Comparison of ENCODE assay signal across 19 cellular contexts in the genomic region with DNA sequence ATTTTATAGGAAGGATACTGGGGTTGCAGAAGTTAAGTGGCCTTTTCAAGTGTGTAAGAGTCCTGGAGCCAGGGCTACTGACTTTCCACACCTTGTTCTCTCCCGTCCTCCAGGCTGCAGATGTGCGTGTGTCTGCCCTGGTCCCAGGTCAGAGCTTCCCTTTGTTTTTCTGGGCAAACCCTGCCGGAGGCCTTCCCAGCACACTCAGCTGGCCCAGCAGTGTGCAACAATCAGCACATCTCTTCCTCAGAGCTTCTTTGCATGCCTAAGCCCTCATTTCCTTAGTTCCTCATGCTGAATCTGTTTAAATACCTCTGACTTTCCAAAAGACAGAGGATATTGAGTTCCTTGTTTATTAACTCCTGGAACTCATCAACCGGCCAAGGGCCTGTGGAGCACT.
DNase-seq lines count a peak whose midpoint lies in the region; ATAC-seq, FAIRE-seq and TF ChIP-seq lines count a peak whose summit lies in the region.
"Had no signal": no experiment of that assay in that cellular context is flagged by ENCODE, and none has a peak within 500 bp of the region (broad histone marks: within the 10 kb centered on the region; RNA-seq: fewer than 3 reads in every experiment).

No MANE protein-coding gene starts in this region.

- H3K4ac ChIP-seq in H1 (replicated peaks; ENCODE audit: insufficient read length, low read depth, low read length) = no peak overlapping the region

- no peak for TF ChIP-seq RAD21 in H1 (IDR thresholded peaks at IDR 0.05 in 1 of 2, conservative IDR thresholded peaks at IDR 0.05 in 1 of 2; ENCODE audit: low read depth in 2 of 2, low read length in 2 of 2)

- no peaks in the 10 kb centered on the region for H3K79me1 ChIP-seq in H1 (ENCODE audit: low read depth, low read length)

- no peak overlapping the region for H3K4me3 Mint-ChIP-seq in stimulated activated naive CD8-positive, alpha-beta T cell treated with anti-CD3 and anti-CD28 coated beads, Interleukin-15, amount 100 ng/mL, for 72 hours

- no peak overlapping the region for H4K91ac ChIP-seq in H1 (replicated peaks; ENCODE audit: insufficient read length, low read length)

- H3K4me2 ChIP-seq in H1 (ENCODE audit: insufficient read depth in 1 of 2, low read depth in 2 of 2, low read length in 2 of 2) = no peak overlapping the region
- H3K4me2 ChIP-seq: PC-9 had no signal

- no peak overlapping the region for H3K14ac ChIP-seq in H1 (ENCODE audit: insufficient read length)

- H2AFZ ChIP-seq in H1 (ENCODE audit: low read length) = peak overlapping the region; percentile 25; the same call in 1 of the 2 replicates

- intact Hi-C loops in dorsolateral prefrontal cortex (cut with DNase I) = no loop called here

- peak; percentile 7 for DNase-seq in EH (ENCODE audit: low read depth)
- peak; percentile 71 to 74 for DNase-seq in NCI-H526 (lab: John Stamatoyannopoulos, UW)
- no peak for DNase-seq in H1 (ENCODE audit: low read depth in 1 of 2, low spot score in 2 of 2)
- no peak for DNase-seq in dorsolateral prefrontal cortex
- no peak for DNase-seq in stimulated activated naive CD8-positive, alpha-beta T cell treated with anti-CD3 and anti-CD28 coated beads, Interleukin-15, amount 100 ng/mL, for 72 hours
- no peak for DNase-seq in NCI-H2081 (lab: John Stamatoyannopoulos, UW)
- DNase-seq: ACHN, AML-193, DMS79, KG1, NCI-H1930, NCI-H2171 treated with DMSO at 0.1 percent for 48 hours, NCI-H446 treated with DMSO at 0.1 percent for 48 hours, NCI-H82, PC-9 had no signal

- no peak overlapping the region for H3K9ac ChIP-seq in H1 (replicated peaks in 1 of 4; ENCODE audit: extremely low read depth in 1 of 4, low read depth in 3 of 4, low read length in 3 of 4)

- no peak overlapping the region for H3K18ac ChIP-seq in H1 (ENCODE audit: extremely low read depth, low read length)

- no peak overlapping the region; the same call in 1 of the 2 replicates for H2BK5ac ChIP-seq in H1 (ENCODE audit: low read depth, low read length)

- no peaks in the 10 kb centered on the region for H3K79me2 ChIP-seq in H1 (ENCODE audit: control insufficient read depth in 1 of 2, insufficient read depth in 2 of 2, low read length in 2 of 2)

- no peaks in the 10 kb centered on the region for H3K27me3 Mint-ChIP-seq in stimulated activated naive CD8-positive, alpha-beta T cell treated with anti-CD3 and anti-CD28 coated beads, Interleukin-15, amount 100 ng/mL, for 72 hours

- no peak for FAIRE-seq in H1 (lab: Jason Lieb, UNC)
- FAIRE-seq: D721Med, G401.6 had no signal

- H3K36me3 ChIP-seq in H1 (ENCODE audit: control insufficient read depth in 2 of 4, insufficient read depth in 4 of 4, low read length in 3 of 4) (no peaks in the 10 kb centered on the region), neutrophil (peaks cover 99% of the 10 kb centered on the region)

- ATAC-seq in HG03565 (IDR thresholded peaks at IDR 0.05; ENCODE audit: unreplicated experiment) = no peak
- ATAC-seq in stimulated activated naive CD8-positive, alpha-beta T cell treated with anti-CD3 and anti-CD28 coated beads, Interleukin-15, amount 100 ng/mL, for 72 hours = no peak

- H3K23ac ChIP-seq in H1 (ENCODE audit: insufficient read length) = no peak overlapping the region

- TF ChIP-seq EP300 in H1 (IDR thresholded peaks at IDR 0.05; ENCODE audit: borderline replicate concordance in 1 of 2, low read depth in 2 of 2, low read length in 2 of 2) = no peak

- no peak overlapping the region for H3K4me3 ChIP-seq in H1 (ENCODE audit: extremely low read depth in 1 of 4, insufficient read depth in 2 of 4, low read depth in 3 of 4, low read length in 4 of 4)
- H3K4me3 ChIP-seq in neutrophil (ENCODE audit: low read depth in 1 of 2, low read length in 1 of 2) = no peak overlapping the region
- no peak overlapping the region for H3K4me3 ChIP-seq in dorsolateral prefrontal cortex
- H3K4me3 ChIP-seq: PC-9 had no signal

- H3K9me3 ChIP-seq in H1 (ENCODE audit: insufficient read depth in 2 of 2, low read depth in 1 of 2, low read length in 1 of 2) (no peaks in the 10 kb centered on the region), neutrophil (no peaks in the 10 kb centered on the region)

- TF ChIP-seq CTCF in H1 (IDR thresholded peaks at IDR 0.05; ENCODE audit: control extremely low read depth in 1 of 3, insufficient read depth in 1 of 3, low read depth in 1 of 3, low read length in 3 of 3) (no peak), neutrophil (IDR thresholded peaks at IDR 0.05) (no peak), dorsolateral prefrontal cortex (IDR thresholded peaks at IDR 0.05 in 54 of 56, conservative IDR thresholded peaks at IDR 0.05 in 2 of 56; ENCODE audit: low read depth in 1 of 56, partially characterized antibody in 56 of 56) (no peak)

- no peak overlapping the region for H4K8ac ChIP-seq in H1 (ENCODE audit: extremely low read depth, insufficient read depth, low read length)

- CTCF ChIA-PET in H1 (lab: Charles Lee; ENCODE audit: partially characterized antibody) = interaction anchor here (0.8 to 13.1 kb wide), 6 partner anchors 11 to 308 kb away, joined by 3 to 147 read pairs (median 4); no protein-coding TSS in a partner anchor

- 0 out of 2 replicates have a peak overlapping the region, but pooled peaks have one; percentile 17 for H2BK20ac ChIP-seq in H1 (ENCODE audit: low read length)

- H2BK15ac ChIP-seq in H1 (ENCODE audit: low read length) = no peak overlapping the region

- H3K27ac ChIP-seq in H1 (ENCODE audit: low read depth, low read length) = no peak overlapping the region
- peak overlapping the region; percentile 1 for H3K27ac ChIP-seq in neutrophil
- no peak overlapping the region for H3K27ac ChIP-seq in dorsolateral prefrontal cortex
- H3K27ac ChIP-seq: PC-9 had no signal

- H4K5ac ChIP-seq in H1 (ENCODE audit: insufficient read length, low read depth, low read length) = no peak overlapping the region

- H3K4me1 Mint-ChIP-seq in stimulated activated naive CD8-positive, alpha-beta T cell treated with anti-CD3 and anti-CD28 coated beads, Interleukin-15, amount 100 ng/mL, for 72 hours = peaks cover 41% of the 10 kb centered on the region

- H3K56ac ChIP-seq in H1 (replicated peaks; ENCODE audit: insufficient read length, low read depth, low read length) = no peak overlapping the region

- no peak overlapping the region for H2AK5ac ChIP-seq in H1 (ENCODE audit: low read depth, low read length)

- peaks cover 1% of the 10 kb centered on the region; the same call in 1 of the 2 replicates for H3K23me2 ChIP-seq in H1 (ENCODE audit: low read depth, low read length)

- H2BK120ac ChIP-seq in H1 (replicated peaks; ENCODE audit: low read depth, low read length) = no peak overlapping the region

- WGBS in H1 (ENCODE audit: extremely low coverage in 1 of 2, insufficient coverage in 1 of 2, insufficient read length in 1 of 2, insufficient replicate concordance in 2 of 2, low coverage in 1 of 2, low lambda C conversion rate in 2 of 2, missing lambda C conversion rate in 1 of 2), 2 experiments = 74% methylated on average over 4 of the region's 4 CpGs; no CpG with 5 or more reads in 1 of the 2 experiments

- peak overlapping the region; percentile 0; the same call in 1 of the 2 replicates for H2BK12ac ChIP-seq in H1 (ENCODE audit: low read depth, low read length)

- H3K4me1 ChIP-seq in H1 (replicated peaks in 1 of 4; ENCODE audit: control insufficient read depth in 3 of 4, insufficient read depth in 4 of 4, low read length in 3 of 4) (peaks cover 2 to 14% (median 12%) of the 10 kb centered on the region in 4 experiments; a peak in 4 of 7 replicates), neutrophil (ENCODE audit: control insufficient read depth in 1 of 2, insufficient read depth in 1 of 2, low read depth in 1 of 2, low read length in 1 of 2) (no peaks in the 10 kb centered on the region)

- no peaks in the 10 kb centered on the region for H3K27me3 ChIP-seq in H1 (replicated peaks in 1 of 4; ENCODE audit: control insufficient read depth in 3 of 4, extremely low read depth in 1 of 4, insufficient read depth in 3 of 4, low read length in 3 of 4)
- H3K27me3 ChIP-seq in neutrophil = no peaks in the 10 kb centered on the region
- H3K27me3 ChIP-seq in dorsolateral prefrontal cortex = no peaks in the 10 kb centered on the region

- no peak for TF ChIP-seq POLR2A in H1 (IDR thresholded peaks at IDR 0.05; ENCODE audit: control extremely low read depth in 1 of 2, low read depth in 2 of 2, low read length in 2 of 2)

- H3K9me3 Mint-ChIP-seq in stimulated activated naive CD8-positive, alpha-beta T cell treated with anti-CD3 and anti-CD28 coated beads, Interleukin-15, amount 100 ng/mL, for 72 hours = no peaks in the 10 kb centered on the region

- POLR2A ChIA-PET in H1 (lab: Charles Lee; ENCODE audit: partially characterized antibody) = no interaction called here

- no peaks in the 10 kb centered on the region for H4K20me1 ChIP-seq in H1 (replicated peaks in 1 of 2; ENCODE audit: control insufficient read depth in 1 of 2, insufficient read depth in 2 of 2, low read length in 2 of 2)

- H3K27ac Mint-ChIP-seq in stimulated activated naive CD8-positive, alpha-beta T cell treated with anti-CD3 and anti-CD28 coated beads, Interleukin-15, amount 100 ng/mL, for 72 hours = no peak overlapping the region

TF ChIP-seq in H1, 55 proteins besides CTCF, POLR2A, EP300 and RAD21 (continues in another document):
- no peak for TF ChIP-seq SP4 (IDR thresholded peaks at IDR 0.05; ENCODE audit: low read length)
- TF ChIP-seq TCF12 (IDR thresholded peaks at IDR 0.05; ENCODE audit: low read depth, low read length) = no peak
- no peak for TF ChIP-seq BCL11A (IDR thresholded peaks at IDR 0.05; ENCODE audit: low read depth in 2 of 2, low read length in 2 of 2)
- no peak for TF ChIP-seq CREB1 (IDR thresholded peaks at IDR 0.05)
- TF ChIP-seq CTBP2 (IDR thresholded peaks at IDR 0.05; ENCODE audit: borderline replicate concordance, insufficient read depth, insufficient read length, low read length) = no peak
- no peak for TF ChIP-seq CBX5 (IDR thresholded peaks at IDR 0.05; ENCODE audit: low read depth, low read length)
- TF ChIP-seq SRF (IDR thresholded peaks at IDR 0.05; ENCODE audit: low read depth, low read length) = no peak
- TF ChIP-seq, protein P1, sequence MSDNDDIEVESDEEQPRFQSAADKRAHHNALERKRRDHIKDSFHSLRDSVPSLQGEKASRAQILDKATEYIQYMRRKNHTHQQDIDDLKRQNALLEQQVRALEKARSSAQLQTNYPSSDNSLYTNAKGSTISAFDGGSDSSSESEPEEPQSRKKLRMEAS (IDR thresholded peaks at IDR 0.05) = no peak
- no peak for TF ChIP-seq TAF1 (IDR thresholded peaks at IDR 0.05; ENCODE audit: low read depth, low read length)
- no peak for TF ChIP-seq ASH2L (IDR thresholded peaks at IDR 0.05; ENCODE audit: low read length)
- TF ChIP-seq, protein P2, sequence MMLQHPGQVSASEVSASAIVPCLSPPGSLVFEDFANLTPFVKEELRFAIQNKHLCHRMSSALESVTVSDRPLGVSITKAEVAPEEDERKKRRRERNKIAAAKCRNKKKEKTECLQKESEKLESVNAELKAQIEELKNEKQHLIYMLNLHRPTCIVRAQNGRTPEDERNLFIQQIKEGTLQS (IDR thresholded peaks at IDR 0.05; ENCODE audit: insufficient read depth, low read depth, low read length) = no peak
- TF ChIP-seq KDM1A (IDR thresholded peaks at IDR 0.05; ENCODE audit: borderline replicate concordance, low read length) = no peak
- no peak for TF ChIP-seq HDAC2 (IDR thresholded peaks at IDR 0.05; ENCODE audit: borderline replicate concordance in 1 of 2, low read depth in 2 of 2, low read length in 2 of 2)

Comparison
In these comparisons a context has a peak if more than half of its experiments do, and no peak if none do; other contexts are left out.
1. DNase-seq: peak in EH (single experiment) and NCI-H526 (2 of 2); none in H1 (0 of 2), dorsolateral prefrontal cortex (0 of 10), stimulated activated naive CD8-positive, alpha-beta T cell treated with anti-CD3 and anti-CD28 coated beads, Interleukin-15, amount 100 ng/mL, for 72 hours (0 of 2) and NCI-H2081 (0 of 2).